In the genomic region with DNA sequence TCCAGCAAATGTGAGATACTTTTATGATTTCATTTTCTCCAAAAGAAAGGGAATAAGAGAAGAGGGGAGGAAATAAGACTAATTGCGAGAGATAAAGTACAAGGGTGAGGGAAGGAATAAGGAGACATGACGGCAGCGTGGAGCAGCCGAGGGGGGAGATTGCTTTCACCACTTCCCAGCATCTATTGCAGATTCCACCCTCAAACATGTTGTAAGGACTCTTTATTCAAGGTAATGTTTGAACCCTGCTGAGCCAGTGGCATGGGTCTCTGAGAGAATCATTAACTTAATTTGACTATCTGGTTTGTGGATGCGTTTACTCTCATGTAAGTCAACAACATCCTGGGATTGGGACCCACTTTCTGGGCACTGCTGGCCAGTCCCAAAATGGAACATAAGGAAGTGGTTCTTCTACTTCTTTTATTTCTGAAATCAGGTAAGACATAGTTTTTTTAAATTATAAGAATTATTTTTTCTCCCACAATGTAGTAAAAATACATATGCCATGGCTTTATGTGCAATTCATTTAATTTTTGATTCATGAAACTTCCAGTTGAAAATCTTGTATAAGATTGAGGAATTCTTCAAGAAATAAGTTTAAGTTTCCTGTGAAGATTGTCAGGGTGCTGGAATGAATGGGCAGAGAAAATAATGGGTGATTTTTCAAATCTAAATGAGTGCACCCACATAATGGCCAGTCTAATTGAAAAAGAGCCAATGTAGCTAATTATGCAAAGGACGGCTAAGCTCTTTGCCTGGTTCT, we compare ENCODE assay signal across 7 cellular contexts. TPM values are rescaled to one million over a fixed set of nuclear protein-coding genes. Genes with fewer than 3 reads are reported as not detected.
"Had no signal": no experiment of that assay in that cellular context is flagged by ENCODE, and none has a peak within 500 bp of the region (broad histone marks: within the 10 kb centered on the region; RNA-seq: fewer than 3 reads in every experiment).

Gene PLG (plus strand): TSS at position 327 of the 763 bp plus-strand sequence. CDS start 61 bp downstream, at position 388.

RNA-seq across cellular contexts. Expression of gene PLG, which starts in this region (rescaled TPM):
- total RNA-seq: LHCN-M2, MCF 10A, NCI-H460, PC-9, Right ventricle myocardium inferior, RPMI7951, SK-MEL-5 had no signal
